9 cellular contexts compared by ENCODE assay signal in the genomic region with DNA sequence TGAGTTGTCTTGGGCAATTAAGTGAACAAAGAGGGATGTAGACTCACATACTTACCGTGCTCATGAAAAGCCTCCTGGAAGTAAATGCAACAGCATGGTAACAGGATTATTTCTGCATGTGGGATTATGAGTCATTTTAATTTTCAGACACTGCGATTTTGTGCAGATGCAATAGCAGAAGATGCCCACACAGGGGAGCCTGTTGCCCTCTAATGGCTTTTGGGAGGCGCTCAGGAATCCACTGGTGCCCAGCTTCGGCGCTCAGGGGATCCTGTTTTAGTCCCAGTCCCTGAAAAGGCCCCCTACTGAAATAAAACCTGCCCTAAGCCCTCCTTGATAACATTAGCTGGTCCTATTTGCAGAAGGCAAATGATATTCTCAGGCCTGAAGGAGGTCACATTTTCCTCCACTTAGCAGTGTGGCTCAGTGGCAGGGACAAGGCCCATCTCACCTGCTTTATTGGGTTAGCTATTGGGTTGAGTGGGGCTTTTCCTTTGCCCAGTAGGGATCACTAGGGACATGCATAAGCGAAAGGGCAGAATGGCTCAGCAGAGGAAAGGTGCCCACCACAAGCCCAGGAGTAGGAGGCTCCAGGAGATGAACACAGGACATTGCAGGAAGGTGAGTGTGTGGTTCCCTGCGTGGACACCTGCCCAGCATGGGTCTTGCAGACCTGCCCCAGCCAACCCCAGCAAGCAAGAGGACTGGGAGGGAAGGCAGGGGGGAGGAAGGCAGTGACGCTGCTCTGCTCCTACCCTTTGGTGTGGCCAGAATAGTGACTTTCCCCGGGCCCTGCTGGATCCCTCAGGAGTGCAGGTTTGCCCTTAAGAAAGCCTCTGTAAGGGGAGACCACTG. TPM values are rescaled to one million over a fixed set of nuclear protein-coding genes. Genes with fewer than 3 reads are reported as not detected.
DNase-seq lines count a peak whose midpoint lies in the region; TF ChIP-seq lines count a peak whose summit lies in the region.
"Had no signal": no experiment of that assay in that cellular context is flagged by ENCODE, and none has a peak within 500 bp of the region (broad histone marks: within the 10 kb centered on the region; RNA-seq: fewer than 3 reads in every experiment).

No MANE protein-coding gene starts in this region.

- no CpG with 5 or more reads among the region's 9 CpGs for WGBS in H9 (ENCODE audit: extremely low coverage, insufficient read length, low lambda C conversion rate)
- no CpG with 5 or more reads among the region's 9 CpGs for WGBS in mesendoderm (ENCODE audit: extremely low coverage, insufficient coverage, low lambda C conversion rate)

- H3K36me3 ChIP-seq in SJCRH30 = no peaks in the 10 kb centered on the region
- H3K36me3 ChIP-seq in mesendoderm (ENCODE audit: control insufficient read depth, insufficient read depth, low read length) = no peaks in the 10 kb centered on the region

- no peaks in the 10 kb centered on the region for H3K9me3 Mint-ChIP-seq in H9
- H3K9me3 Mint-ChIP-seq: natural killer cell treated with Interleukin-12 subunit alpha and Interleukin-12 subunit beta and Interleukin-15 and Interleukin-18, amount 100 ng/mL, for 72 hours had no signal

- no peak overlapping the region for H2BK15ac ChIP-seq in H9 (ENCODE audit: low read depth, low read length)
- H2BK15ac ChIP-seq in mesendoderm (replicated peaks; ENCODE audit: low read depth) = no peak overlapping the region

- no peak overlapping the region for H3K18ac ChIP-seq in H9 (ENCODE audit: insufficient read length, low read depth, low read length)
- H3K18ac ChIP-seq in mesendoderm (ENCODE audit: low read length) = no peak overlapping the region

- TF ChIP-seq CTCF in 22Rv1 (IDR thresholded peaks at IDR 0.05) (peak; percentile 87), H9 (conservative IDR thresholded peaks at IDR 0.05) (peak; percentile 94), dorsolateral prefrontal cortex (IDR thresholded peaks at IDR 0.05 in 54 of 56, conservative IDR thresholded peaks at IDR 0.05 in 2 of 56; ENCODE audit: low read depth in 1 of 56, partially characterized antibody in 56 of 56) (peak; percentile 67 to 96 (median 88))

- no peak overlapping the region for H3K14ac ChIP-seq in H9 (ENCODE audit: insufficient read depth, low read length)

- peak; percentile 50 for DNase-seq in GM04504 (ENCODE audit: low read depth)
- peak; percentile 63 for DNase-seq in H9
- DNase-seq in LHCN-M2 (ENCODE audit: low read depth) = peak; percentile 70
- DNase-seq in SJCRH30 = peak; percentile 84 to 95
- DNase-seq in dorsolateral prefrontal cortex = peak; percentile 24 to 69 (median 60)
- DNase-seq in mesendoderm = peak; percentile 65
- no peak for DNase-seq in cortex of kidney (lab: John Stamatoyannopoulos, UW)

- H2BK12ac ChIP-seq in H9 (ENCODE audit: insufficient read length, low read depth, low read length) = no peak overlapping the region

- no peaks in the 10 kb centered on the region for H3K36me3 Mint-ChIP-seq in H9 (ENCODE audit: insufficient read depth in 1 of 3, low read depth in 3 of 3)
- H3K36me3 Mint-ChIP-seq: natural killer cell treated with Interleukin-12 subunit alpha and Interleukin-12 subunit beta and Interleukin-15 and Interleukin-18, amount 100 ng/mL, for 72 hours had no signal

- no peak overlapping the region for H2BK120ac ChIP-seq in H9 (ENCODE audit: low read depth, low read length, poor library complexity, severe bottlenecking)
- no peak overlapping the region for H2BK120ac ChIP-seq in mesendoderm (ENCODE audit: low read depth, low read length)

- H3K4ac ChIP-seq in H9 (ENCODE audit: low read depth, low read length) (no peak overlapping the region), mesendoderm (ENCODE audit: low read depth, low read length) (no peak overlapping the region)

- no peak overlapping the region for H3K4me3 Mint-ChIP-seq in H9
- H3K4me3 Mint-ChIP-seq: natural killer cell treated with Interleukin-12 subunit alpha and Interleukin-12 subunit beta and Interleukin-15 and Interleukin-18, amount 100 ng/mL, for 72 hours had no signal

- H3K27ac ChIP-seq in 22Rv1 = no peak overlapping the region
- no peak overlapping the region for H3K27ac ChIP-seq in H9 (ENCODE audit: insufficient read length, low read depth, low read length)
- peak overlapping the region; percentile 7; the same call in 1 of the 2 replicates for H3K27ac ChIP-seq in SJCRH30
- H3K27ac ChIP-seq in dorsolateral prefrontal cortex = no peak overlapping the region
- no peak overlapping the region for H3K27ac ChIP-seq in mesendoderm (ENCODE audit: low read depth, low read length)

- no peak overlapping the region for H3K4me3 ChIP-seq in SJCRH30
- no peak overlapping the region for H3K4me3 ChIP-seq in dorsolateral prefrontal cortex
- no peak overlapping the region for H3K4me3 ChIP-seq in mesendoderm (ENCODE audit: low read length)

- H3K4me1 ChIP-seq in H9 (ENCODE audit: insufficient read depth, low read length) (no peaks in the 10 kb centered on the region), SJCRH30 (peaks cover 38% of the 10 kb centered on the region), mesendoderm (ENCODE audit: control insufficient read depth, low read depth, low read length) (no peaks in the 10 kb centered on the region)

- peaks cover 3% of the 10 kb centered on the region in 2 experiments; a peak in 3 of 4 replicates for H3K4me1 Mint-ChIP-seq in H9

- no peak overlapping the region for H3K9ac ChIP-seq in H9 (ENCODE audit: extremely low read depth, insufficient read length, low read length)
- H3K9ac ChIP-seq in mesendoderm (ENCODE audit: low read length) = no peak overlapping the region

- no peak overlapping the region for H3K4me2 ChIP-seq in H9 (ENCODE audit: insufficient read depth, insufficient read length, low read length)
- H3K4me2 ChIP-seq in mesendoderm (ENCODE audit: low read length) = no peak overlapping the region

- no peak overlapping the region for H2AFZ ChIP-seq in H9 (ENCODE audit: low read length)

- no peak overlapping the region for H3K23ac ChIP-seq in H9 (ENCODE audit: insufficient read length, low read depth, low read length)
- no peak overlapping the region for H3K23ac ChIP-seq in mesendoderm (ENCODE audit: low read length)

- no peak overlapping the region for H2BK20ac ChIP-seq in H9 (ENCODE audit: low read depth, low read length, poor library complexity, severe bottlenecking)

- intact Hi-C loops in dorsolateral prefrontal cortex (cut with DNase I) = loop anchor here (1.0 to 5.0 kb wide), 5 partner anchors 300 to 527 kb away; no protein-coding TSS in a partner anchor

- H4K20me1 ChIP-seq in H9 (ENCODE audit: control insufficient read depth, insufficient read depth, insufficient read length) = no peaks in the 10 kb centered on the region

- no peak overlapping the region for H4K8ac ChIP-seq in H9 (replicated peaks; ENCODE audit: insufficient read length, low read depth, low read length)
- no peak overlapping the region for H4K8ac ChIP-seq in mesendoderm (ENCODE audit: low read depth, low read length)

- H4K5ac ChIP-seq in H9 (ENCODE audit: insufficient read length, low read depth, low read length) (no peak overlapping the region), mesendoderm (ENCODE audit: low read length) (no peak overlapping the region)

- H4K91ac ChIP-seq in H9 (ENCODE audit: insufficient read length, low read depth, low read length) = no peak overlapping the region

- H3K79me2 ChIP-seq in H9 (ENCODE audit: insufficient read depth, low read length) (no peaks in the 10 kb centered on the region), mesendoderm (ENCODE audit: control insufficient read depth, insufficient read depth, low read length) (no peaks in the 10 kb centered on the region)

- H3K56ac ChIP-seq in H9 (ENCODE audit: insufficient read length, low read depth, low read length) = no peak overlapping the region
- H3K56ac ChIP-seq in mesendoderm (ENCODE audit: low read length) = no peak overlapping the region

- no peak overlapping the region for H3T11ph ChIP-seq in H9 (ENCODE audit: low read length)

- H2BK5ac ChIP-seq in H9 (ENCODE audit: insufficient read length, low read length) = no peak overlapping the region
- no peak overlapping the region for H2BK5ac ChIP-seq in mesendoderm (ENCODE audit: low read length)

- H3K23me2 ChIP-seq in H9 (ENCODE audit: insufficient read length, low read depth, low read length, poor library complexity, severe bottlenecking) = no peaks in the 10 kb centered on the region

- H3K27me3 Mint-ChIP-seq in H9 (ENCODE audit: low read depth) = no peaks in the 10 kb centered on the region

- H3K27me3 ChIP-seq in H9 (ENCODE audit: insufficient read depth, low read length) = no peaks in the 10 kb centered on the region
- H3K27me3 ChIP-seq in SJCRH30 = no peaks in the 10 kb centered on the region
- peaks cover 0 to 6% (median 0%) of the 10 kb centered on the region in 45 donors for H3K27me3 ChIP-seq in dorsolateral prefrontal cortex
- no peaks in the 10 kb centered on the region for H3K27me3 ChIP-seq in mesendoderm (ENCODE audit: insufficient read depth, low read length, poor library complexity)

- H3K79me1 ChIP-seq in H9 (ENCODE audit: insufficient read depth, low read depth, low read length, poor library complexity, severe bottlenecking) (no peaks in the 10 kb centered on the region), mesendoderm (ENCODE audit: low read length) (no peaks in the 10 kb centered on the region)

- H3K27ac Mint-ChIP-seq in H9 = no peak overlapping the region
- H3K27ac Mint-ChIP-seq: natural killer cell treated with Interleukin-12 subunit alpha and Interleukin-12 subunit beta and Interleukin-15 and Interleukin-18, amount 100 ng/mL, for 72 hours had no signal

- no peaks in the 10 kb centered on the region for H3K9me3 ChIP-seq in H9 (ENCODE audit: control insufficient read depth, low read depth, low read length)
- H3K9me3 ChIP-seq in SJCRH30 (replicated peaks) = no peaks in the 10 kb centered on the region

- no peak overlapping the region for H2AK5ac ChIP-seq in H9 (ENCODE audit: insufficient read length, low read length)
- H2AK5ac ChIP-seq in mesendoderm (ENCODE audit: low read length) = no peak overlapping the region

RNA-seq across cellular contexts. Expression of gene KCNS3, which starts 26.5 kb away (rescaled TPM):
- total RNA-seq in H9 (2021) (7.2 and 8.0 TPM in 2 replicates), LHCN-M2 (2014; rRNA removed) (1.1 and 3.4 TPM in 2 replicates), dorsolateral prefrontal cortex (10 to 100 TPM in 4 of 120 experiments, 1 to 10 TPM in 116; 2.1 to 14.1 (median 5.8) TPM)
- polyA plus RNA-seq in LHCN-M2 (2012) = 4.2 TPM
- total RNA-seq in SJCRH30 (2014; rRNA removed; shearing (Covaris generic)) = 90.2 and 98.4 TPM in 2 replicates
- 4.5 TPM for polyA plus RNA-seq in mesendoderm (2013, experiment 1 of 2)
- polyA plus RNA-seq in mesendoderm (2013, experiment 2 of 2) = 4.9 TPM
- total RNA-seq: natural killer cell treated with Interleukin-12 subunit alpha and Interleukin-12 subunit beta and Interleukin-15 and Interleukin-18, amount 100 ng/mL, for 72 hours had no signal

RNA-seq across cellular contexts. Expression of gene MSGN1, which starts 35.7 kb away (rescaled TPM):
- not detected in 2 replicates for total RNA-seq in H9 (2021)
- 0.46 TPM in 1 of 2 replicates, not detected in the other for total RNA-seq in LHCN-M2 (2014; rRNA removed)
- not detected for polyA plus RNA-seq in LHCN-M2 (2012)
- not detected in 2 replicates for total RNA-seq in SJCRH30 (2014; rRNA removed; shearing (Covaris generic))
- not detected for total RNA-seq in dorsolateral prefrontal cortex
- polyA plus RNA-seq in mesendoderm (2013, experiment 1 of 2) = not detected
- polyA plus RNA-seq in mesendoderm (2013, experiment 2 of 2) = not detected
- total RNA-seq: natural killer cell treated with Interleukin-12 subunit alpha and Interleukin-12 subunit beta and Interleukin-15 and Interleukin-18, amount 100 ng/mL, for 72 hours had no signal
